ENCODE assay signal across 13 cellular contexts in genomic region chr17:17700251-17700969, GRCh38. TPM values are rescaled to one million over a fixed set of nuclear protein-coding genes. Genes with fewer than 3 reads are reported as not detected.
DNase-seq lines count a peak whose midpoint lies in the region; ATAC-seq, FAIRE-seq and TF ChIP-seq lines count a peak whose summit lies in the region.
"Had no signal": no experiment of that assay in that cellular context is flagged by ENCODE, and none has a peak within 500 bp of the region (broad histone marks: within the 10 kb centered on the region; RNA-seq: fewer than 3 reads in every experiment).

No MANE protein-coding gene starts in this region.

- H3K36me3 ChIP-seq in Panc1 (ENCODE audit: control insufficient read depth, insufficient read depth, low read length) = no peaks in the 10 kb centered on the region
- no peaks in the 10 kb centered on the region for H3K36me3 ChIP-seq in left ventricle myocardium inferior
- no peaks in the 10 kb centered on the region for H3K36me3 ChIP-seq in prostate gland

- in situ Hi-C loops in Panc1 (cut with HindIII; ENCODE audit: low pct_unique_long_range_greater_than_20kb, low sequenced_read_pairs) = no loop called here

- WGBS in prostate gland = 39% methylated on average over 69 of the region's 86 CpGs

- intact Hi-C loops in Panc1 (cut with micrococcal nuclease; ENCODE audit: unreplicated experiment) = no loop called here
- intact Hi-C loops in left ventricle myocardium inferior (cut with micrococcal nuclease) = no loop called here
- intact Hi-C loops in prostate gland (cut with DNase I) = no loop called here

- H3K27ac ChIP-seq in Panc1 (ENCODE audit: low read length) (peak overlapping the region; percentile 93; the same call in 1 of the 2 replicates), left ventricle myocardium inferior (replicated peaks) (peak overlapping the region; percentile 96), prostate gland (peak overlapping the region; percentile 96 to 99)

- ATAC-seq in Panc1 (no peak), HG03469 (IDR thresholded peaks at IDR 0.05; ENCODE audit: unreplicated experiment) (no peak)
- ATAC-seq: CD8-positive, alpha-beta T cell had no signal

- DNase-seq in COR-L47 (lab: John Stamatoyannopoulos, UW) (peak; percentile 74), Panc1 (ENCODE audit: low read depth, low spot score) (no peak), left ventricle myocardium inferior (no peak), prostate gland (ENCODE audit: low spot score) (no peak), NCI-H187 (lab: John Stamatoyannopoulos, UW) (no peak), D721Med (ENCODE audit: insufficient read length, low spot score) (no peak)
- no peak for DNase-seq in activated CD4-positive, alpha-beta T cell treated with anti-CD3 and anti-CD28 coated beads for 48 hours
- DNase-seq: activated CD4-positive, alpha-beta memory T cell treated with anti-CD3 and anti-CD28 coated beads for 36 hours; CD8-positive, alpha-beta T cell; cerebellar nuclear complex; Karpas-422 had no signal

- no peak overlapping the region for H3K4me3 ChIP-seq in Panc1 (ENCODE audit: low read depth in 2 of 2, low read length in 2 of 2)
- H3K4me3 ChIP-seq in left ventricle myocardium inferior = peak overlapping the region; percentile 56
- H3K4me3 ChIP-seq in prostate gland = peak overlapping the region in 1 of 2 donors; percentile 14
- H3K4me3 ChIP-seq: lung had no signal

- CTCF ChIA-PET in Panc1 (lab: Charles Lee) = no interaction called here

- no peak for FAIRE-seq in D721Med (lab: Jason Lieb, UNC)

- BruUV-seq in Panc1 (replicated peaks; lab: Mats Ljungman, UMichigan) = no TSS peak

- H3K9me3 ChIP-seq in Panc1 (ENCODE audit: control insufficient read depth, insufficient read depth, low read depth, low read length) (no peaks in the 10 kb centered on the region), left ventricle myocardium inferior (replicated peaks) (no peaks in the 10 kb centered on the region), prostate gland (no peaks in the 10 kb centered on the region)

- TF ChIP-seq CTCF in Panc1 (IDR thresholded peaks at IDR 0.05) (no peak), left ventricle myocardium inferior (IDR thresholded peaks at IDR 0.05; ENCODE audit: borderline replicate concordance) (no peak), prostate gland (IDR thresholded peaks at IDR 0.05) (no peak), D721Med (IDR thresholded peaks at IDR 0.05; ENCODE audit: insufficient read depth, missing control alignments) (no peak)

- TF ChIP-seq POLR2A in prostate gland (IDR thresholded peaks at IDR 0.05) = no peak

- POLR2A ChIA-PET in Panc1 (lab: Charles Lee) = no interaction called here

- peaks cover 81% of the 10 kb centered on the region for H3K4me1 ChIP-seq in Panc1 (ENCODE audit: control insufficient read depth, insufficient read depth, low read length)
- H3K4me1 ChIP-seq in left ventricle myocardium inferior = peaks cover 92% of the 10 kb centered on the region
- peaks cover 57% of the 10 kb centered on the region for H3K4me1 ChIP-seq in prostate gland (replicated peaks)

- H3K27me3 ChIP-seq in Panc1 (ENCODE audit: control insufficient read depth, insufficient read depth, low read length) (no peaks in the 10 kb centered on the region), left ventricle myocardium inferior (ENCODE audit: low read depth) (no peaks in the 10 kb centered on the region), prostate gland (replicated peaks; ENCODE audit: insufficient read depth) (no peaks in the 10 kb centered on the region)

RNA-seq across cellular contexts. Expression of gene RAI1, which starts 19.2 kb away (rescaled TPM):
- total RNA-seq in Panc1 (2021; ENCODE audit: unreplicated experiment) (51.0 TPM), left ventricle myocardium inferior (22.5 TPM), prostate gland (10 to 100 TPM; 69.2 to 71.0 TPM)
- polyA plus RNA-seq in Panc1 (2012; ENCODE audit: insufficient read length) = 39.2 TPM
